ENCODE assay signal across 16 cellular contexts in the genomic region with DNA sequence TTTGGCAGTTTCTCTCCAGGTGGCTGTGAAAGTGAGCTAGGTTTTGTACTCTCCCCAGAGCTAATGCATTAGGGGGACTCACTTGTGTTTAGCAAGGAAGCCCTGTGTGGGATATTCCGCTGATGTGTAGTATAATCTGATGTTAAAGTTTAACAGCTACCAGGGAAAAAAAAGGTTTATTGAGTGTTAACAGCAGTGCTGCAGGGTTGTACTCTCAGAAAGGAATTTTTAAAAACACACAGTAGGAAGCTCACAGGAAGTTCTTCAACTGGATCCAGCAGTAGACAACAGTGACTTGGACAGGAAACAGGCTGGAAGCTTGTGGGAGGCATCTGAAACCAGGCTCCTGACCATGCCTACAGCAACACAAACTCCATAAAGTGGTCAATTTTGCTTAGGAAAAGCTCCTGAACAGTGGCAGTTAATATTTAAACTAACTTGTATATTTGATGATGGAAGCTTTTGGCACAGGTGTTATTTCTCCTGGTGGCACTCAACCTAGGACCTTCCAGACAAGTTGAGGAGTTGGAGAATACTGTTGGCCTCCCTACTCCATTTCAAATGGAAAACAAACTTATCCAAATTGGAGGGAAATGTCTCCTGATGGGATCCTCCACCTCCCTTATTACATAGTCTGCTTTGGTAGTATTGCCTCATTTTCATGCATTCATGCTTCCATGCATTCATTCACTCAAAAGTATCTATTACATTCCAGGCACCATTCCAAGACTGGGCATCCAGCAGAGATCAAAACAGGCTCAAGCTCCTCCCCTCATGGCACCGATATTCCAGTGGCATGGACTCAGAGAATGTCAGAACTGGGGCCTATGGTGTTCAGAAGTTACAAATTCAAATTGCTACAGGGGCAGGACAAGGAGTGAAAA. TPM values are rescaled to one million over a fixed set of nuclear protein-coding genes. Genes with fewer than 3 reads are reported as not detected.
DNase-seq lines count a peak whose midpoint lies in the region; ATAC-seq and TF ChIP-seq lines count a peak whose summit lies in the region.
"Had no signal": no experiment of that assay in that cellular context is flagged by ENCODE, and none has a peak within 500 bp of the region (broad histone marks: within the 10 kb centered on the region; RNA-seq: fewer than 3 reads in every experiment).

No MANE protein-coding gene starts in this region.

- no peaks in the 10 kb centered on the region for H3K4me1 Mint-ChIP-seq in stimulated activated effector memory CD8-positive, alpha-beta T cell treated with anti-CD3 and anti-CD28 coated beads, Interleukin-12 subunit alpha, Interleukin-12 subunit beta, amount 100 ng/mL, for 72 hours

- CTCF ChIA-PET in SK-N-SH (lab: Yijun Ruan, JAX), result interaction anchor here (0.9 to 1.5 kb wide), 2 partner anchors 57 to 61 kb away, joined by 4 read pairs; no protein-coding TSS in a partner anchor

- H3K9me2 ChIP-seq in SK-N-SH, result no peaks in the 10 kb centered on the region

- POLR2A ChIA-PET in SK-N-SH (lab: Yijun Ruan, JAX), result no interaction called here

- WGBS in SK-N-SH (ENCODE audit: low lambda C conversion rate), result 46% methylated on average over 2 of the region's 2 CpGs
- WGBS in transverse colon (ENCODE audit: low coverage in 1 of 2), 2 donors, result 20 to 52% methylated on average over 1 to 2 of the region's 2 CpGs

- no peaks in the 10 kb centered on the region; the same call in 1 of the 2 replicates for H3K79me2 ChIP-seq in SK-N-SH (ENCODE audit: insufficient read depth)

- H3K9me3 ChIP-seq in SK-N-SH (no peaks in the 10 kb centered on the region), transverse colon (no peaks in the 10 kb centered on the region)
- H3K9me3 ChIP-seq: SJSA1, thyroid gland had no signal

- H2AFZ ChIP-seq in SK-N-SH (ENCODE audit: low read depth), result no peak overlapping the region

- no peak overlapping the region for H3K9ac ChIP-seq in SK-N-SH

- H3F3A ChIP-seq in SK-N-SH (replicated peaks; ENCODE audit: insufficient read depth), result peaks cover 13% of the 10 kb centered on the region

- intact Hi-C loops in transverse colon (cut with DNase I; ENCODE audit: low total_unique reads), result no loop called here

- no peak overlapping the region for H3K4me3 Mint-ChIP-seq in stimulated activated effector memory CD8-positive, alpha-beta T cell treated with anti-CD3 and anti-CD28 coated beads, Interleukin-12 subunit alpha, Interleukin-12 subunit beta, amount 100 ng/mL, for 72 hours
- H3K4me3 Mint-ChIP-seq: activated CD4-positive, alpha-beta memory T cell treated with anti-CD3 and anti-CD28 coated beads for 36 hours; CD8-positive, alpha-beta memory T cell; central memory CD8-positive, alpha-beta T cell; IgD-negative memory B cell had no signal

- TF ChIP-seq RAD21 in SK-N-SH (IDR thresholded peaks at IDR 0.05; ENCODE audit: low read length), result no peak

- no peaks in the 10 kb centered on the region for H3K36me3 Mint-ChIP-seq in stimulated activated effector memory CD8-positive, alpha-beta T cell treated with anti-CD3 and anti-CD28 coated beads, Interleukin-12 subunit alpha, Interleukin-12 subunit beta, amount 100 ng/mL, for 72 hours
- H3K36me3 Mint-ChIP-seq: activated CD4-positive, alpha-beta memory T cell treated with anti-CD3 and anti-CD28 coated beads for 36 hours had no signal

- H3K4me3 ChIP-seq in SK-N-SH (ENCODE audit: low read depth in 2 of 2, low read length in 1 of 2) (no peak overlapping the region), transverse colon (no peak overlapping the region)
- H3K4me3 ChIP-seq: SJSA1, thyroid gland had no signal

- no peaks in the 10 kb centered on the region for H3K9me3 Mint-ChIP-seq in stimulated activated effector memory CD8-positive, alpha-beta T cell treated with anti-CD3 and anti-CD28 coated beads, Interleukin-12 subunit alpha, Interleukin-12 subunit beta, amount 100 ng/mL, for 72 hours
- H3K9me3 Mint-ChIP-seq: activated CD4-positive, alpha-beta memory T cell treated with anti-CD3 and anti-CD28 coated beads for 36 hours; CD8-positive, alpha-beta memory T cell; central memory CD8-positive, alpha-beta T cell had no signal

- TF ChIP-seq POLR2A in transverse colon (IDR thresholded peaks at IDR 0.05), result no peak

- H4K20me1 ChIP-seq in SK-N-SH (ENCODE audit: insufficient read depth), result no peaks in the 10 kb centered on the region

- DNase-seq in SK-N-SH (no peak), NCI-H2029 treated with DMSO at 0.1 percent for 48 hours (lab: John Stamatoyannopoulos, UW) (peak; percentile 83), dermis microvascular lymphatic vessel endothelial cell (ENCODE audit: low read depth in 2 of 2) (peak; percentile 39 to 66), transverse colon (no peak)
- no peak for DNase-seq in stimulated activated effector memory CD8-positive, alpha-beta T cell treated with anti-CD3 and anti-CD28 coated beads, Interleukin-12 subunit alpha, Interleukin-12 subunit beta, amount 100 ng/mL, for 72 hours (ENCODE audit: low spot score in 2 of 2)
- DNase-seq: activated CD4-positive, alpha-beta memory T cell treated with anti-CD3 and anti-CD28 coated beads for 36 hours; CD8-positive, alpha-beta memory T cell; NCI-H1436; stimulated activated CD4-positive, alpha-beta T cell treated with anti-CD3 and anti-CD28 coated beads, Interleukin-4, amount 100 ng/mL, for 4 hours; thyroid gland had no signal

- no peak overlapping the region for H3K27ac Mint-ChIP-seq in stimulated activated effector memory CD8-positive, alpha-beta T cell treated with anti-CD3 and anti-CD28 coated beads, Interleukin-12 subunit alpha, Interleukin-12 subunit beta, amount 100 ng/mL, for 72 hours
- H3K27ac Mint-ChIP-seq: activated CD4-positive, alpha-beta memory T cell treated with anti-CD3 and anti-CD28 coated beads for 36 hours; CD8-positive, alpha-beta memory T cell; IgD-negative memory B cell had no signal

- TF ChIP-seq CTCF in SK-N-SH (IDR thresholded peaks at IDR 0.05), result no peak
- no peak for TF ChIP-seq CTCF in transverse colon (IDR thresholded peaks at IDR 0.05)

- H3K4me2 ChIP-seq in SK-N-SH, result no peak overlapping the region

- in situ Hi-C loops in transverse colon (cut with MboI; ENCODE audit: low pct_ligation_motif_present in 1 of 4, low pct_unique_long_range_greater_than_20kb in 1 of 4, low sequenced_read_pairs in 3 of 4), result no loop called here

- H3K27ac ChIP-seq in SK-N-SH (ENCODE audit: low read depth in 2 of 2, low read length in 1 of 2), result no peak overlapping the region
- H3K27ac ChIP-seq in transverse colon, result peak overlapping the region in 3 of 4 donors; percentile 6 to 60 (median 57)
- H3K27ac ChIP-seq: SJSA1, thyroid gland had no signal

- ATAC-seq in SK-N-SH treated with all-trans-retinoic acid at 6 μM for 48 hours (no peak; the same call in 1 of the 3 replicates), esophagus mucosa (no peak), HG03025 (IDR thresholded peaks at IDR 0.05; ENCODE audit: low FRiP score, unreplicated experiment) (no peak)
- ATAC-seq in stimulated activated effector memory CD8-positive, alpha-beta T cell treated with anti-CD3 and anti-CD28 coated beads, Interleukin-12 subunit alpha, Interleukin-12 subunit beta, amount 100 ng/mL, for 72 hours, result no peak

- H3K4me1 ChIP-seq in SK-N-SH (ENCODE audit: control insufficient read depth in 1 of 2, insufficient read depth in 2 of 2, low read depth in 1 of 2, low read length in 1 of 2) (peaks cover 0 to 16% of the 10 kb centered on the region in 2 experiments; a peak in 3 of 4 replicates), transverse colon (peaks cover 0 to 16% (median 10%) of the 10 kb centered on the region in 4 donors)
- H3K4me1 ChIP-seq: SJSA1, thyroid gland had no signal

- no peaks in the 10 kb centered on the region for H3K27me3 ChIP-seq in SK-N-SH (ENCODE audit: insufficient read depth)
- H3K27me3 ChIP-seq in transverse colon, result peaks cover 3% of the 10 kb centered on the region
- H3K27me3 ChIP-seq: SJSA1 had no signal

- TF ChIP-seq EP300 in SK-N-SH (IDR thresholded peaks at IDR 0.05; ENCODE audit: borderline replicate concordance in 1 of 2, low read depth in 1 of 2, low read length in 1 of 2), result no peak
- no peak for TF ChIP-seq EP300 in transverse colon (IDR thresholded peaks at IDR 0.05; ENCODE audit: low read depth)

- H3K36me3 ChIP-seq in SK-N-SH (replicated peaks in 1 of 2; ENCODE audit: control insufficient read depth in 1 of 2, insufficient read depth in 2 of 2, low read length in 1 of 2) (no peaks in the 10 kb centered on the region), transverse colon (no peaks in the 10 kb centered on the region)
- H3K36me3 ChIP-seq: SJSA1, thyroid gland had no signal

TF ChIP-seq in SK-N-SH, 30 proteins besides CTCF, POLR2A, EP300 and RAD21:
- no peak for TF ChIP-seq TCF12 (IDR thresholded peaks at IDR 0.05)
- TF ChIP-seq FOXM1 (IDR thresholded peaks at IDR 0.05; ENCODE audit: low read depth), result no peak
- no peak for TF ChIP-seq CHD2 (IDR thresholded peaks at IDR 0.05; ENCODE audit: low read length, partially characterized antibody)
- 0 out of 2 replicates have a peak, but pooled peaks have one; percentile 4 for TF ChIP-seq JUND (IDR thresholded peaks at IDR 0.05)

TF ChIP-seq in SK-N-SH treated with all-trans-retinoic acid at 6 μM for 48 hours, 23 proteins besides CTCF, POLR2A, EP300 and RAD21 (continues in another document):
- TF ChIP-seq ZFP30 (CRISPR knock-in tag; IDR thresholded peaks at IDR 0.05) (no peak), ZNF565 (CRISPR knock-in tag; conservative IDR thresholded peaks at IDR 0.05; ENCODE audit: low read depth) (no peak), TCF4 (CRISPR knock-in tag; IDR thresholded peaks at IDR 0.05; ENCODE audit: borderline replicate concordance) (no peak), GLIS3 (CRISPR knock-in tag; IDR thresholded peaks at IDR 0.05) (no peak), BACH2 (CRISPR knock-in tag; IDR thresholded peaks at IDR 0.05; ENCODE audit: borderline replicate concordance) (no peak), SNAI2 (CRISPR knock-in tag; IDR thresholded peaks at IDR 0.05) (no peak), ISL1 (CRISPR knock-in tag; IDR thresholded peaks at IDR 0.05) (no peak)
- TF ChIP-seq, protein P1, sequence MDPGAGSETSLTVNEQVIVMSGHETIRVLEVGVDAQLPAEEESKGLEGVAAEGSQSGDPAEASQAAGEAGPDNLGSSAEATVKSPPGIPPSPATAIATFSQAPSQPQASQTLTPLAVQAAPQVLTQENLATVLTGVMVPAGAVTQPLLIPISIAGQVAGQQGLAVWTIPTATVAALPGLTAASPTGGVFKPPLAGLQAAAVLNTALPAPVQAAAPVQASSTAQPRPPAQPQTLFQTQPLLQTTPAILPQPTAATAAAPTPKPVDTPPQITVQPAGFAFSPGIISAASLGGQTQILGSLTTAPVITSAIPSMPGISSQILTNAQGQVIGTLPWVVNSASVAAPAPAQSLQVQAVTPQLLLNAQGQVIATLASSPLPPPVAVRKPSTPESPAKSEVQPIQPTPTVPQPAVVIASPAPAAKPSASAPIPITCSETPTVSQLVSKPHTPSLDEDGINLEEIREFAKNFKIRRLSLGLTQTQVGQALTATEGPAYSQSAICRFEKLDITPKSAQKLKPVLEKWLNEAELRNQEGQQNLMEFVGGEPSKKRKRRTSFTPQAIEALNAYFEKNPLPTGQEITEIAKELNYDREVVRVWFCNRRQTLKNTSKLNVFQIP (CRISPR knock-in tag; IDR thresholded peaks at IDR 0.05; ENCODE audit: borderline replicate concordance, low read depth), result no peak

RNA-seq across cellular contexts. Expression of a gene that starts 54.7 kb away (rescaled TPM):
- 39.6 and 73.9 TPM in 2 replicates for polyA plus RNA-seq in SK-N-SH (2012; rRNA removed)
- 71.2 and 72.6 TPM in 2 replicates for polyA plus RNA-seq in SK-N-SH (2012; cell fraction: cytosol; rRNA removed)
- 48.7 and 52.6 TPM in 2 replicates for polyA plus RNA-seq in SK-N-SH (2012; cell fraction: nucleus; rRNA removed)
- total RNA-seq in dermis microvascular lymphatic vessel endothelial cell, result under 0.01 and 0.13 TPM in 2 replicates
- not detected for total RNA-seq in transverse colon
- 0.88 TPM for total RNA-seq in esophagus mucosa
- polyA plus RNA-seq: CD8-positive, alpha-beta memory T cell; IgD-negative memory B cell had no signal

Comparison
In these comparisons a context has a peak if more than half of its experiments do, and no peak if none do; other contexts are left out.
1. DNase-seq: peak in NCI-H2029 treated with DMSO at 0.1 percent for 48 hours (single experiment) and dermis microvascular lymphatic vessel endothelial cell (2 of 2); none in SK-N-SH (single experiment), transverse colon (single experiment) and stimulated activated effector memory CD8-positive, alpha-beta T cell treated with anti-CD3 and anti-CD28 coated beads, Interleukin-12 subunit alpha, Interleukin-12 subunit beta, amount 100 ng/mL, for 72 hours (0 of 2).
2. H3K27ac ChIP-seq: peak in transverse colon (3 of 4); none in SK-N-SH (0 of 2).